In the genomic region with DNA sequence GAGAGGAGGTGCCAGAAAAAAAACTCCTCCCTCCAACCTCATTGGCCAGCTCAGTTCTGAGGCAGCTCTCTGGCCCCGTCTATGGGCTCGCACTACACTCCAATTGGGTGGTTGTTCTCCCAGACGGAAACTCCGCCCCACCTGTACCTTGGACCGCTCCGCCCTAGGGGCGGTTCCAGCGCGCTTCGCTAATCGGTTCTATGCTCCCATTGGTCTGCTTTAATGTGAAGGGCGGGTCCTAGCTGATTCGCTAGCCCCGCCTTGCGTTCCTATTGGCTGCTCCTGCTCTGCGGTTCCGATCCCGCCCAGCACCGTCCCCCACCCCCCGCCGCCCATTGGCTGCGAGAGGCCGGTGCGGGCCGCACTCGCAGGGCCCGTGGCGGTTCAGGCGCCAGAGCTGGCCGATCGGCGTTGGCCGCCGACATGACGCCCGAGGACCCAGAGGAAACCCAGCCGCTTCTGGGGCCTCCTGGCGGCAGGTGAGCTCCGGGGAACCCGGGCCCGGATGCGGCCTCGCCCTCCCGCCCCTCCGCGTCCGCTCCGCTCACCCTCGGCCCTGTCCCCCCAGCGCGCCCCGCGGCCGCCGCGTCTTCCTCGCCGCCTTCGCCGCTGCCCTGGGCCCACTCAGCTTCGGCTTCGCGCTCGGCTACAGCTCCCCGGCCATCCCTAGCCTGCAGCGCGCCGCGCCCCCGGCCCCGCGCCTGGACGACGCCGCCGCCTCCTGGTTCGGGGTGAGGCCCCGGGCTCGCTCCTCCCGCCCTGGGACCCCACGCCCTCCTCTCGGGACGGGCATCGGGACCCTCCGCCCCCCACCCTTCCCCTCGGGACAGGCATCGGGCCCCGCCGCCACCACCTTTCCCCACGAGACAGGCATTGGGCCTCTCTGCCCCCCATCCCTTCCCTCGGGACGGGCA, we compare ENCODE assay signal across 1 cellular context.
TF ChIP-seq lines count a peak whose summit lies in the region.

A gene with protein sequence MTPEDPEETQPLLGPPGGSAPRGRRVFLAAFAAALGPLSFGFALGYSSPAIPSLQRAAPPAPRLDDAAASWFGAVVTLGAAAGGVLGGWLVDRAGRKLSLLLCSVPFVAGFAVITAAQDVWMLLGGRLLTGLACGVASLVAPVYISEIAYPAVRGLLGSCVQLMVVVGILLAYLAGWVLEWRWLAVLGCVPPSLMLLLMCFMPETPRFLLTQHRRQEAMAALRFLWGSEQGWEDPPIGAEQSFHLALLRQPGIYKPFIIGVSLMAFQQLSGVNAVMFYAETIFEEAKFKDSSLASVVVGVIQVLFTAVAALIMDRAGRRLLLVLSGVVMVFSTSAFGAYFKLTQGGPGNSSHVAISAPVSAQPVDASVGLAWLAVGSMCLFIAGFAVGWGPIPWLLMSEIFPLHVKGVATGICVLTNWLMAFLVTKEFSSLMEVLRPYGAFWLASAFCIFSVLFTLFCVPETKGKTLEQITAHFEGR (plus strand): TSS at position 362 of the 914 bp plus-strand sequence. CDS start 62 bp downstream, at position 424.

TF ChIP-seq in HepG2, 621 proteins besides CTCF, POLR2A, EP300 and RAD21 (continued from another document and continues in another):
- TF ChIP-seq, protein P1, sequence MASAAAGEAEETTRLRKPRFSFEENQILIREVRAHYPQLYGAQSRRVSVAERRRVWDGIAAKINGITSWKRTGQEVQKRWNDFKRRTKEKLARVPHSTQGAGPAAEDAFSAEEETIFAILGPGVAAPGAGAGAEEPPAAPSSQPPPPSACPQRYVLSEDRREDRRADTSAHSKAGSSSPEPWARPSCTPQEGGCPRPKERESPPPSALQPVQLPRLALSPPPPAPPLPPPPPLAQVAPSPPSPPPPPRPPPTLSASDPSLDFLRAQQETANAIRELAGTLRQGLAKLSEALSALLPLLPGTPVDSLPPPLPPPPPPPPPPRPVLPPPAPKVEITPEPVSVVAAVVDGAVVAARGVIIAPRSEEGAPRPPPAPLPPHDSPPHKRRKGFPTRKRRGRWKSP (CRISPR knock-in tag; IDR thresholded peaks at IDR 0.05) = peak; percentile 10; the same call in 1 of the 2 replicates
- TF ChIP-seq MBD4 (IDR thresholded peaks at IDR 0.05; ENCODE audit: borderline replicate concordance, low read length) (no peak), TSC22D2 (CRISPR knock-in tag; IDR thresholded peaks at IDR 0.05; ENCODE audit: borderline replicate concordance) (no peak), SP4 (CRISPR knock-in tag; IDR thresholded peaks at IDR 0.05) (peak; percentile 98), ZNF781 (CRISPR knock-in tag; IDR thresholded peaks at IDR 0.05; ENCODE audit: borderline replicate concordance, not compliant biosample characterization) (no peak), MTF1 (CRISPR knock-in tag; IDR thresholded peaks at IDR 0.05) (0 out of 2 replicates have a peak, but pooled peaks have one; percentile 61), NR2C2 (CRISPR knock-in tag; IDR thresholded peaks at IDR 0.05; ENCODE audit: borderline replicate concordance) (no peak), SMAD9 (CRISPR knock-in tag; IDR thresholded peaks at IDR 0.05) (no peak), CEBPB (IDR thresholded peaks at IDR 0.05; ENCODE audit: borderline replicate concordance, low read depth, low read length) (no peak), BORCS8-MEF2B (CRISPR knock-in tag; IDR thresholded peaks at IDR 0.05) (no peak), GATAD2A (CRISPR knock-in tag; IDR thresholded peaks at IDR 0.05) (no peak), ISL2 (CRISPR knock-in tag; IDR thresholded peaks at IDR 0.05) (no peak), ZSCAN25 (CRISPR knock-in tag; IDR thresholded peaks at IDR 0.05) (peak; percentile 55; the same call in 1 of the 2 replicates), ZNF788 (CRISPR knock-in tag; IDR thresholded peaks at IDR 0.05; ENCODE audit: borderline replicate concordance) (no peak), PAWR (CRISPR knock-in tag; IDR thresholded peaks at IDR 0.05; ENCODE audit: borderline replicate concordance) (no peak), GPN1 (CRISPR knock-in tag; IDR thresholded peaks at IDR 0.05; ENCODE audit: borderline replicate concordance) (no peak), MED8 (CRISPR knock-in tag; IDR thresholded peaks at IDR 0.05; ENCODE audit: insufficient replicate concordance) (peak; percentile 27), ZBTB1 (CRISPR knock-in tag; IDR thresholded peaks at IDR 0.05; ENCODE audit: borderline replicate concordance) (no peak), MAFG (CRISPR knock-in tag; IDR thresholded peaks at IDR 0.05) (no peak), MEIS2 (CRISPR knock-in tag; IDR thresholded peaks at IDR 0.05) (0 out of 2 replicates have a peak, but pooled peaks have one; percentile 61), ZNF737 (CRISPR knock-in tag; IDR thresholded peaks at IDR 0.05; ENCODE audit: borderline replicate concordance) (no peak), ZNF253 (CRISPR knock-in tag; IDR thresholded peaks at IDR 0.05; ENCODE audit: borderline replicate concordance) (no peak), BRD4 (CRISPR knock-in tag; IDR thresholded peaks at IDR 0.05) (peak; percentile 76; the same call in 1 of the 2 replicates), FOXK2 (IDR thresholded peaks at IDR 0.05) (no peak), ZKSCAN1 (IDR thresholded peaks at IDR 0.05; ENCODE audit: low read length) (no peak), MLLT10 (CRISPR knock-in tag; IDR thresholded peaks at IDR 0.05) (no peak), KMT2A (CRISPR knock-in tag; IDR thresholded peaks at IDR 0.05) (no peak), WIZ (CRISPR knock-in tag; IDR thresholded peaks at IDR 0.05) (no peak), PCBP1 (IDR thresholded peaks at IDR 0.05; ENCODE audit: borderline replicate concordance, low read depth, low read length) (no peak), SMARCE1 (IDR thresholded peaks at IDR 0.05; ENCODE audit: borderline replicate concordance) (no peak), ZNF235 (CRISPR knock-in tag; IDR thresholded peaks at IDR 0.05; ENCODE audit: borderline replicate concordance) (no peak), ASH2L (IDR thresholded peaks at IDR 0.05; ENCODE audit: insufficient read length, low read depth, low read length) (peak; percentile 26), NPAS2 (CRISPR knock-in tag; IDR thresholded peaks at IDR 0.05; ENCODE audit: borderline replicate concordance) (no peak), ZNF331 (CRISPR knock-in tag; IDR thresholded peaks at IDR 0.05) (no peak), ZNF496 (CRISPR knock-in tag; IDR thresholded peaks at IDR 0.05; ENCODE audit: insufficient replicate concordance) (no peak)
- TF ChIP-seq, protein P2, sequence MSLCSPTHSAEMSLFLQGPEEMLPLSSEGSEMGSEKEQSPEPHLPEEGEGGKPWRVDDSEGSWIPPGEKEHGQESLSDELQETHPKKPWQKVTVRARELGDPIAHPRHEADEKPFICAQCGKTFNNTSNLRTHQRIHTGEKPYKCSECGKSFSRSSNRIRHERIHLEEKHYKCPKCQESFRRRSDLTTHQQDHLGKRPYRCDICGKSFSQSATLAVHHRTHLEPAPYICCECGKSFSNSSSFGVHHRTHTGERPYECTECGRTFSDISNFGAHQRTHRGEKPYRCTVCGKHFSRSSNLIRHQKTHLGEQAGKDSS (CRISPR knock-in tag; IDR thresholded peaks at IDR 0.05; ENCODE audit: borderline replicate concordance, low read depth) = peak; percentile 35; the same call in 1 of the 2 replicates
- TF ChIP-seq, protein P3, sequence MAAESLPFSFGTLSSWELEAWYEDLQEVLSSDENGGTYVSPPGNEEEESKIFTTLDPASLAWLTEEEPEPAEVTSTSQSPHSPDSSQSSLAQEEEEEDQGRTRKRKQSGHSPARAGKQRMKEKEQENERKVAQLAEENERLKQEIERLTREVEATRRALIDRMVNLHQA (CRISPR knock-in tag; IDR thresholded peaks at IDR 0.05) = no peak
- TF ChIP-seq, protein P4, sequence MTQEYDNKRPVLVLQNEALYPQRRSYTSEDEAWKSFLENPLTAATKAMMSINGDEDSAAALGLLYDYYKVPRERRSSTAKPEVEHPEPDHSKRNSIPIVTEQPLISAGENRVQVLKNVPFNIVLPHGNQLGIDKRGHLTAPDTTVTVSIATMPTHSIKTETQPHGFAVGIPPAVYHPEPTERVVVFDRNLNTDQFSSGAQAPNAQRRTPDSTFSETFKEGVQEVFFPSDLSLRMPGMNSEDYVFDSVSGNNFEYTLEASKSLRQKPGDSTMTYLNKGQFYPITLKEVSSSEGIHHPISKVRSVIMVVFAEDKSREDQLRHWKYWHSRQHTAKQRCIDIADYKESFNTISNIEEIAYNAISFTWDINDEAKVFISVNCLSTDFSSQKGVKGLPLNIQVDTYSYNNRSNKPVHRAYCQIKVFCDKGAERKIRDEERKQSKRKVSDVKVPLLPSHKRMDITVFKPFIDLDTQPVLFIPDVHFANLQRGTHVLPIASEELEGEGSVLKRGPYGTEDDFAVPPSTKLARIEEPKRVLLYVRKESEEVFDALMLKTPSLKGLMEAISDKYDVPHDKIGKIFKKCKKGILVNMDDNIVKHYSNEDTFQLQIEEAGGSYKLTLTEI (CRISPR knock-in tag; conservative IDR thresholded peaks at IDR 0.05) = no peak
- TF ChIP-seq, protein P5, sequence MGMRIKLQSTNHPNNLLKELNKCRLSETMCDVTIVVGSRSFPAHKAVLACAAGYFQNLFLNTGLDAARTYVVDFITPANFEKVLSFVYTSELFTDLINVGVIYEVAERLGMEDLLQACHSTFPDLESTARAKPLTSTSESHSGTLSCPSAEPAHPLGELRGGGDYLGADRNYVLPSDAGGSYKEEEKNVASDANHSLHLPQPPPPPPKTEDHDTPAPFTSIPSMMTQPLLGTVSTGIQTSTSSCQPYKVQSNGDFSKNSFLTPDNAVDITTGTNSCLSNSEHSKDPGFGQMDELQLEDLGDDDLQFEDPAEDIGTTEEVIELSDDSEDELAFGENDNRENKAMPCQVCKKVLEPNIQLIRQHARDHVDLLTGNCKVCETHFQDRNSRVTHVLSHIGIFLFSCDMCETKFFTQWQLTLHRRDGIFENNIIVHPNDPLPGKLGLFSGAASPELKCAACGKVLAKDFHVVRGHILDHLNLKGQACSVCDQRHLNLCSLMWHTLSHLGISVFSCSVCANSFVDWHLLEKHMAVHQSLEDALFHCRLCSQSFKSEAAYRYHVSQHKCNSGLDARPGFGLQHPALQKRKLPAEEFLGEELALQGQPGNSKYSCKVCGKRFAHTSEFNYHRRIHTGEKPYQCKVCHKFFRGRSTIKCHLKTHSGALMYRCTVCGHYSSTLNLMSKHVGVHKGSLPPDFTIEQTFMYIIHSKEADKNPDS (CRISPR knock-in tag; IDR thresholded peaks at IDR 0.05) = no peak
- TF ChIP-seq, protein P6, sequence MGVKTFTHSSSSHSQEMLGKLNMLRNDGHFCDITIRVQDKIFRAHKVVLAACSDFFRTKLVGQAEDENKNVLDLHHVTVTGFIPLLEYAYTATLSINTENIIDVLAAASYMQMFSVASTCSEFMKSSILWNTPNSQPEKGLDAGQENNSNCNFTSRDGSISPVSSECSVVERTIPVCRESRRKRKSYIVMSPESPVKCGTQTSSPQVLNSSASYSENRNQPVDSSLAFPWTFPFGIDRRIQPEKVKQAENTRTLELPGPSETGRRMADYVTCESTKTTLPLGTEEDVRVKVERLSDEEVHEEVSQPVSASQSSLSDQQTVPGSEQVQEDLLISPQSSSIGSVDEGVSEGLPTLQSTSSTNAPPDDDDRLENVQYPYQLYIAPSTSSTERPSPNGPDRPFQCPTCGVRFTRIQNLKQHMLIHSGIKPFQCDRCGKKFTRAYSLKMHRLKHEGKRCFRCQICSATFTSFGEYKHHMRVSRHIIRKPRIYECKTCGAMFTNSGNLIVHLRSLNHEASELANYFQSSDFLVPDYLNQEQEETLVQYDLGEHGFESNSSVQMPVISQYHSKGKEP (CRISPR knock-in tag; IDR thresholded peaks at IDR 0.05) = no peak
- TF ChIP-seq, protein P7, sequence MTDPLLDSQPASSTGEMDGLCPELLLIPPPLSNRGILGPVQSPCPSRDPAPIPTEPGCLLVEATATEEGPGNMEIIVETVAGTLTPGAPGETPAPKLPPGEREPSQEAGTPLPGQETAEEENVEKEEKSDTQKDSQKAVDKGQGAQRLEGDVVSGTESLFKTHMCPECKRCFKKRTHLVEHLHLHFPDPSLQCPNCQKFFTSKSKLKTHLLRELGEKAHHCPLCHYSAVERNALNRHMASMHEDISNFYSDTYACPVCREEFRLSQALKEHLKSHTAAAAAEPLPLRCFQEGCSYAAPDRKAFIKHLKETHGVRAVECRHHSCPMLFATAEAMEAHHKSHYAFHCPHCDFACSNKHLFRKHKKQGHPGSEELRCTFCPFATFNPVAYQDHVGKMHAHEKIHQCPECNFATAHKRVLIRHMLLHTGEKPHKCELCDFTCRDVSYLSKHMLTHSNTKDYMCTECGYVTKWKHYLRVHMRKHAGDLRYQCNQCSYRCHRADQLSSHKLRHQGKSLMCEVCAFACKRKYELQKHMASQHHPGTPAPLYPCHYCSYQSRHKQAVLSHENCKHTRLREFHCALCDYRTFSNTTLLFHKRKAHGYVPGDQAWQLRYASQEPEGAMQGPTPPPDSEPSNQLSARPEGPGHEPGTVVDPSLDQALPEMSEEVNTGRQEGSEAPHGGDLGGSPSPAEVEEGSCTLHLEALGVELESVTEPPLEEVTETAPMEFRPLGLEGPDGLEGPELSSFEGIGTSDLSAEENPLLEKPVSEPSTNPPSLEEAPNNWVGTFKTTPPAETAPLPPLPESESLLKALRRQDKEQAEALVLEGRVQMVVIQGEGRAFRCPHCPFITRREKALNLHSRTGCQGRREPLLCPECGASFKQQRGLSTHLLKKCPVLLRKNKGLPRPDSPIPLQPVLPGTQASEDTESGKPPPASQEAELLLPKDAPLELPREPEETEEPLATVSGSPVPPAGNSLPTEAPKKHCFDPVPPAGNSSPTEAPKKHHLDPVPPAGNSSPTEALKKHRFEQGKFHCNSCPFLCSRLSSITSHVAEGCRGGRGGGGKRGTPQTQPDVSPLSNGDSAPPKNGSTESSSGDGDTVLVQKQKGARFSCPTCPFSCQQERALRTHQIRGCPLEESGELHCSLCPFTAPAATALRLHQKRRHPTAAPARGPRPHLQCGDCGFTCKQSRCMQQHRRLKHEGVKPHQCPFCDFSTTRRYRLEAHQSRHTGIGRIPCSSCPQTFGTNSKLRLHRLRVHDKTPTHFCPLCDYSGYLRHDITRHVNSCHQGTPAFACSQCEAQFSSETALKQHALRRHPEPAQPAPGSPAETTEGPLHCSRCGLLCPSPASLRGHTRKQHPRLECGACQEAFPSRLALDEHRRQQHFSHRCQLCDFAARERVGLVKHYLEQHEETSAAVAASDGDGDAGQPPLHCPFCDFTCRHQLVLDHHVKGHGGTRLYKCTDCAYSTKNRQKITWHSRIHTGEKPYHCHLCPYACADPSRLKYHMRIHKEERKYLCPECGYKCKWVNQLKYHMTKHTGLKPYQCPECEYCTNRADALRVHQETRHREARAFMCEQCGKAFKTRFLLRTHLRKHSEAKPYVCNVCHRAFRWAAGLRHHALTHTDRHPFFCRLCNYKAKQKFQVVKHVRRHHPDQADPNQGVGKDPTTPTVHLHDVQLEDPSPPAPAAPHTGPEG (CRISPR knock-in tag; IDR thresholded peaks at IDR 0.05) = peak; percentile 54
- TF ChIP-seq, protein P8, sequence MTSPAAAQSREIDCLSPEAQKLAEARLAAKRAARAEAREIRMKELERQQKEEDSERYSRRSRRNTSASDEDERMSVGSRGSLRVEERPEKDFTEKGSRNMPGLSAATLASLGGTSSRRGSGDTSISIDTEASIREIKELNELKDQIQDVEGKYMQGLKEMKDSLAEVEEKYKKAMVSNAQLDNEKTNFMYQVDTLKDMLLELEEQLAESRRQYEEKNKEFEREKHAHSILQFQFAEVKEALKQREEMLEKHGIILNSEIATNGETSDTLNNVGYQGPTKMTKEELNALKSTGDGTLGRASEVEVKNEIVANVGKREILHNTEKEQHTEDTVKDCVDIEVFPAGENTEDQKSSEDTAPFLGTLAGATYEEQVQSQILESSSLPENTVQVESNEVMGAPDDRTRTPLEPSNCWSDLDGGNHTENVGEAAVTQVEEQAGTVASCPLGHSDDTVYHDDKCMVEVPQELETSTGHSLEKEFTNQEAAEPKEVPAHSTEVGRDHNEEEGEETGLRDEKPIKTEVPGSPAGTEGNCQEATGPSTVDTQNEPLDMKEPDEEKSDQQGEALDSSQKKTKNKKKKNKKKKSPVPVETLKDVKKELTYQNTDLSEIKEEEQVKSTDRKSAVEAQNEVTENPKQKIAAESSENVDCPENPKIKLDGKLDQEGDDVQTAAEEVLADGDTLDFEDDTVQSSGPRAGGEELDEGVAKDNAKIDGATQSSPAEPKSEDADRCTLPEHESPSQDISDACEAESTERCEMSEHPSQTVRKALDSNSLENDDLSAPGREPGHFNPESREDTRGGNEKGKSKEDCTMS (CRISPR knock-in tag; conservative IDR thresholded peaks at IDR 0.05) = no peak
